In the genomic region with DNA sequence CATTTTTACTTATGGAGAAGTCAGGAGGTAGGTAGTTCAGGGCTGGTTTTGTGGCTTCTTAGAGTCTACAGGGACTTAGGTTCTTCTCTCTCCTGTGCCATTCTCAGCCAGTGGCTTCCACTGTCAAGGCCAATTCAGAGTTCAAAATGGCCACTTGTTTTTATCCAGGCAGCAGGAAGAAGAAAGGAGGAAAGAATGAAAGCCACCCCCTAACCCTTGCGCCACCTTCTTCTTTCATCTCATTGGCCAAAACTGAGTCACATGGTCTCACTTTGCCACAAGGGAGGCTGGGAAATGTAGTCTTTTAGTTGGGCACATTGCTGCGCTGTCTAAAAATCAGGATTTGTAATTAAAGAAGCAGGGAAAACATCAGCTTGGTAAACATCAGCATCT, we compare ENCODE assay signal across 8 cellular contexts.
A peak's percentile ranks its signal among the peaks of the same experiment; 100 is the strongest.
DNase-seq lines count a peak whose midpoint lies in the region; ATAC-seq and TF ChIP-seq lines count a peak whose summit lies in the region.

No MANE protein-coding gene starts in this region.

- H3K4me3 ChIP-seq in prostate gland: no peak overlapping the region

- H3K4me1 ChIP-seq in prostate gland (replicated peaks): peaks cover 3% of the 10 kb centered on the region

- H3K4me1 Mint-ChIP-seq in activated CD4-positive, alpha-beta T cell treated with anti-CD3 and anti-CD28 coated beads, Interleukin-2, amount 10 ng/mL, durations not matched to agents 7 days and 5 days: peaks cover 37% of the 10 kb centered on the region
- peaks cover 19% of the 10 kb centered on the region for H3K4me1 Mint-ChIP-seq in T-helper 1 cell treated with Interleukin-12 subunit alpha and Interleukin-12 subunit beta and Interleukin-4 antibody, amounts not matched to agents 30 μg/mL and 1 μg/mL, for 36 hours (ENCODE audit: low read depth)

- H3K9me3 Mint-ChIP-seq in activated CD4-positive, alpha-beta T cell treated with anti-CD3 and anti-CD28 coated beads, Interleukin-2, amount 10 ng/mL, durations not matched to agents 7 days and 5 days: peaks cover 7% of the 10 kb centered on the region
- peaks cover 7% of the 10 kb centered on the region for H3K9me3 Mint-ChIP-seq in T-helper 1 cell treated with Interleukin-12 subunit alpha and Interleukin-12 subunit beta and Interleukin-4 antibody, amounts not matched to agents 30 μg/mL and 1 μg/mL, for 36 hours

- POLR2A ChIA-PET in activated CD4-positive, alpha-beta T cell treated with anti-CD3 and anti-CD28 coated beads, Interleukin-2, amount 10 ng/mL, durations not matched to agents 7 days and 5 days (lab: Charles Lee): no interaction called here

- no peaks in the 10 kb centered on the region for H3K36me3 ChIP-seq in prostate gland

- no peaks in the 10 kb centered on the region for H3K9me3 ChIP-seq in prostate gland

- H3K36me3 Mint-ChIP-seq in activated CD4-positive, alpha-beta T cell treated with anti-CD3 and anti-CD28 coated beads, Interleukin-2, amount 10 ng/mL, durations not matched to agents 7 days and 5 days (ENCODE audit: low read depth): peaks cover 14% of the 10 kb centered on the region
- H3K36me3 Mint-ChIP-seq in T-helper 1 cell treated with Interleukin-12 subunit alpha and Interleukin-12 subunit beta and Interleukin-4 antibody, amounts not matched to agents 30 μg/mL and 1 μg/mL, for 36 hours (ENCODE audit: low read depth): no peaks in the 10 kb centered on the region

- no peaks in the 10 kb centered on the region for H3K27me3 Mint-ChIP-seq in activated CD4-positive, alpha-beta T cell treated with anti-CD3 and anti-CD28 coated beads, Interleukin-2, amount 10 ng/mL, durations not matched to agents 7 days and 5 days
- peaks cover 3% of the 10 kb centered on the region for H3K27me3 Mint-ChIP-seq in T-helper 1 cell treated with Interleukin-12 subunit alpha and Interleukin-12 subunit beta and Interleukin-4 antibody, amounts not matched to agents 30 μg/mL and 1 μg/mL, for 36 hours (ENCODE audit: low read depth)

- intact Hi-C loops in prostate gland (cut with DNase I): no loop called here

- CTCF ChIA-PET in activated CD4-positive, alpha-beta T cell treated with anti-CD3 and anti-CD28 coated beads, Interleukin-2, amount 10 ng/mL, durations not matched to agents 7 days and 5 days (lab: Charles Lee): interaction anchor here (1.0 to 1.6 kb wide), 2 partner anchors 19 to 34 kb away, joined by 3 to 4 read pairs; no protein-coding TSS in a partner anchor

- DNase-seq in activated CD4-positive, alpha-beta T cell treated with anti-CD3 and anti-CD28 coated beads, Interleukin-2, amount 10 ng/mL, durations not matched to agents 7 days and 5 days: peak; percentile 46
- no peak for DNase-seq in activated CD4-positive, alpha-beta T cell treated with anti-CD3 and anti-CD28 coated beads, Interleukin-2, amount 50 U/mL, for 4 hours
- DNase-seq in NCI-H1417 treated with DMSO at 0.1 percent for 48 hours (lab: John Stamatoyannopoulos, UW) (peak; percentile 80), fibroblast of peridontal ligament (ENCODE audit: extremely low read depth) (peak; percentile 83), prostate gland (ENCODE audit: low spot score) (no peak)

- H3K27me3 ChIP-seq in prostate gland (replicated peaks; ENCODE audit: insufficient read depth): no peaks in the 10 kb centered on the region

- ATAC-seq in GM21737 (IDR thresholded peaks at IDR 0.05; ENCODE audit: unreplicated experiment): no peak
- ATAC-seq in GM18519 (IDR thresholded peaks at IDR 0.05; ENCODE audit: low FRiP score, unreplicated experiment): no peak

- H3K27ac ChIP-seq in prostate gland: peak overlapping the region; percentile 58 to 76

- WGBS in prostate gland: 94% methylated on average over 2 of the region's 2 CpGs

- H3K4me3 Mint-ChIP-seq in activated CD4-positive, alpha-beta T cell treated with anti-CD3 and anti-CD28 coated beads, Interleukin-2, amount 10 ng/mL, durations not matched to agents 7 days and 5 days: no peak overlapping the region
- H3K4me3 Mint-ChIP-seq in T-helper 1 cell treated with Interleukin-12 subunit alpha and Interleukin-12 subunit beta and Interleukin-4 antibody, amounts not matched to agents 30 μg/mL and 1 μg/mL, for 36 hours: no peak overlapping the region

- TF ChIP-seq CTCF in prostate gland (IDR thresholded peaks at IDR 0.05): no peak

- peak overlapping the region; percentile 88 for H3K27ac Mint-ChIP-seq in activated CD4-positive, alpha-beta T cell treated with anti-CD3 and anti-CD28 coated beads, Interleukin-2, amount 10 ng/mL, durations not matched to agents 7 days and 5 days
- H3K27ac Mint-ChIP-seq in T-helper 1 cell treated with Interleukin-12 subunit alpha and Interleukin-12 subunit beta and Interleukin-4 antibody, amounts not matched to agents 30 μg/mL and 1 μg/mL, for 36 hours: peak overlapping the region; percentile 46

- no peak for TF ChIP-seq POLR2A in prostate gland (IDR thresholded peaks at IDR 0.05)

Comparison
In these comparisons a context has a peak if more than half of its experiments do, and no peak if none do; other contexts are left out.
1. DNase-seq: peak in activated CD4-positive, alpha-beta T cell treated with anti-CD3 and anti-CD28 coated beads, Interleukin-2, amount 10 ng/mL, durations not matched to agents 7 days and 5 days (single experiment), NCI-H1417 treated with DMSO at 0.1 percent for 48 hours (single experiment) and fibroblast of peridontal ligament (single experiment); none in activated CD4-positive, alpha-beta T cell treated with anti-CD3 and anti-CD28 coated beads, Interleukin-2, amount 50 U/mL, for 4 hours (0 of 2) and prostate gland (single experiment).